Comparison of ENCODE assay signal across 12 cellular contexts in genomic region chr7:144787127-144787526, GRCh38. TPM values are rescaled to one million over a fixed set of nuclear protein-coding genes. Genes with fewer than 3 reads are reported as not detected.
DNase-seq lines count a peak whose midpoint lies in the region; ATAC-seq and TF ChIP-seq lines count a peak whose summit lies in the region.
"Had no signal": no experiment of that assay in that cellular context is flagged by ENCODE, and none has a peak within 500 bp of the region (broad histone marks: within the 10 kb centered on the region; RNA-seq: fewer than 3 reads in every experiment).

No MANE protein-coding gene starts in this region.

- TF ChIP-seq CTCF in left ventricle myocardium inferior (IDR thresholded peaks at IDR 0.05; ENCODE audit: borderline replicate concordance): peak; percentile 24
- peak in 2 of 9 donors; percentile 10 to 20 for TF ChIP-seq CTCF in heart right ventricle (IDR thresholded peaks at IDR 0.05)
- peak; percentile 27; the same call in 1 of the 2 replicates for TF ChIP-seq CTCF in Panc1 (IDR thresholded peaks at IDR 0.05)
- TF ChIP-seq CTCF in fibroblast of villous mesenchyme (IDR thresholded peaks at IDR 0.05; ENCODE audit: insufficient read depth, low read depth, low read length): no peak

- WGBS in heart right ventricle, 2 donors: 93 to 94% methylated on average over 2 of the region's 2 CpGs

- CTCF ChIA-PET in Panc1 (lab: Charles Lee): interaction anchor here (0.6 kb wide), 1 partner anchor 118 kb away, joined by 5 read pairs; no protein-coding TSS in a partner anchor

- no peak for ATAC-seq in heart right ventricle
- no peak for ATAC-seq in Panc1
- no peak for ATAC-seq in GM19455 (IDR thresholded peaks at IDR 0.05; ENCODE audit: unreplicated experiment)
- no peak for ATAC-seq in activated T-cell treated with anti-CD3 and anti-CD28 coated beads, Interleukin-2, amount 50 U/mL, for 72 hours (replicated peaks in 1 of 2)
- no peak for ATAC-seq in HG02763 (IDR thresholded peaks at IDR 0.05; ENCODE audit: unreplicated experiment)
- no peak for ATAC-seq in activated CD4-positive, CD25-positive, alpha-beta regulatory T cell treated with anti-CD3 and anti-CD28 coated beads, Interleukin-2, amount 50 U/mL, for 24 hours
- ATAC-seq: body of pancreas had no signal

- in situ Hi-C loops in Panc1 (cut with HindIII; ENCODE audit: low pct_unique_long_range_greater_than_20kb, low sequenced_read_pairs): no loop called here

- H3K36me3 ChIP-seq in left ventricle myocardium inferior (no peaks in the 10 kb centered on the region), heart right ventricle (no peaks in the 10 kb centered on the region), Panc1 (ENCODE audit: control insufficient read depth, insufficient read depth, low read length) (no peaks in the 10 kb centered on the region)

- H3K36me3 Mint-ChIP-seq in activated T-cell treated with anti-CD3 and anti-CD28 coated beads, Interleukin-2, amount 50 U/mL, for 72 hours (ENCODE audit: insufficient read depth in 2 of 2): no peaks in the 10 kb centered on the region

- H3K4me3 ChIP-seq in left ventricle myocardium inferior (no peak overlapping the region), heart right ventricle (no peak overlapping the region), Panc1 (ENCODE audit: low read depth in 2 of 2, low read length in 2 of 2) (no peak overlapping the region), fibroblast of villous mesenchyme (ENCODE audit: low read depth, low read length) (no peak overlapping the region)
- H3K4me3 ChIP-seq: body of pancreas had no signal

- no peak overlapping the region for H3K4me3 Mint-ChIP-seq in activated T-cell treated with anti-CD3 and anti-CD28 coated beads, Interleukin-2, amount 50 U/mL, for 72 hours
- H3K4me3 Mint-ChIP-seq: effector memory CD8-positive, alpha-beta T cell had no signal

- H3K4me1 ChIP-seq in left ventricle myocardium inferior (no peaks in the 10 kb centered on the region), heart right ventricle (peaks cover 0 to 8% (median 0%) of the 10 kb centered on the region in 9 donors), Panc1 (ENCODE audit: control insufficient read depth, insufficient read depth, low read length) (no peaks in the 10 kb centered on the region)

- H3K27ac ChIP-seq in left ventricle myocardium inferior (replicated peaks) (no peak overlapping the region), heart right ventricle (no peak overlapping the region), Panc1 (ENCODE audit: low read length) (no peak overlapping the region)
- H3K27ac ChIP-seq: body of pancreas had no signal

- no TSS peak for BruUV-seq in Panc1 (replicated peaks; lab: Mats Ljungman, UMichigan)

- POLR2A ChIA-PET in Panc1 (lab: Charles Lee): no interaction called here

- no peak overlapping the region for H3K27ac Mint-ChIP-seq in activated T-cell treated with anti-CD3 and anti-CD28 coated beads, Interleukin-2, amount 50 U/mL, for 72 hours
- H3K27ac Mint-ChIP-seq: effector memory CD8-positive, alpha-beta T cell had no signal

- H3K9me3 ChIP-seq in left ventricle myocardium inferior (replicated peaks) (no peaks in the 10 kb centered on the region), heart right ventricle (no peaks in the 10 kb centered on the region), Panc1 (ENCODE audit: control insufficient read depth, insufficient read depth, low read depth, low read length) (no peaks in the 10 kb centered on the region)
- H3K9me3 ChIP-seq: body of pancreas had no signal

- no peak for DNase-seq in left ventricle myocardium inferior
- DNase-seq in heart right ventricle: no peak
- DNase-seq in Panc1 (ENCODE audit: low read depth, low spot score): no peak
- peak; percentile 1 for DNase-seq in fibroblast of villous mesenchyme (ENCODE audit: low read depth)
- DNase-seq in activated T-cell treated with anti-CD3 and anti-CD28 coated beads, Interleukin-2, amount 50 U/mL, for 72 hours: no peak
- DNase-seq: body of pancreas; effector memory CD8-positive, alpha-beta T cell; NCI-H1417 treated with DMSO at 0.1 percent for 48 hours; SHP77 treated with DMSO at 0.1 percent for 48 hours had no signal

- H3K27me3 ChIP-seq in left ventricle myocardium inferior (ENCODE audit: low read depth) (no peaks in the 10 kb centered on the region), heart right ventricle (no peaks in the 10 kb centered on the region), Panc1 (ENCODE audit: control insufficient read depth, insufficient read depth, low read length) (no peaks in the 10 kb centered on the region)
- H3K27me3 ChIP-seq: body of pancreas had no signal

- no peaks in the 10 kb centered on the region for H3K27me3 Mint-ChIP-seq in activated T-cell treated with anti-CD3 and anti-CD28 coated beads, Interleukin-2, amount 50 U/mL, for 72 hours (ENCODE audit: low read depth)
- H3K27me3 Mint-ChIP-seq: effector memory CD8-positive, alpha-beta T cell had no signal

- no peaks in the 10 kb centered on the region for H3K9me3 Mint-ChIP-seq in activated T-cell treated with anti-CD3 and anti-CD28 coated beads, Interleukin-2, amount 50 U/mL, for 72 hours
- H3K9me3 Mint-ChIP-seq: effector memory CD8-positive, alpha-beta T cell had no signal

- intact Hi-C loops in left ventricle myocardium inferior (cut with micrococcal nuclease): no loop called here
- intact Hi-C loops in heart right ventricle (cut with DNase I): no loop called here
- intact Hi-C loops in Panc1 (cut with micrococcal nuclease; ENCODE audit: unreplicated experiment): no loop called here

- peaks cover 26% of the 10 kb centered on the region for H3K4me1 Mint-ChIP-seq in activated T-cell treated with anti-CD3 and anti-CD28 coated beads, Interleukin-2, amount 50 U/mL, for 72 hours (ENCODE audit: low read depth)

RNA-seq across cellular contexts. Expression of gene TPK1, which starts 48.7 kb away (rescaled TPM):
- total RNA-seq in left ventricle myocardium inferior (3.5 TPM), heart right ventricle (10 to 100 TPM in 1 of 10 donors, 1 to 10 TPM in 9; 4.2 to 10.8 (median 6.8) TPM), Panc1 (2021; ENCODE audit: unreplicated experiment) (3.3 TPM), fibroblast of villous mesenchyme (3.5 and 3.9 TPM in 2 replicates)
- polyA plus RNA-seq in heart right ventricle: 1 to 10 TPM; 2.9 to 3.5 TPM
- 2.5 TPM for polyA plus RNA-seq in Panc1 (2012; ENCODE audit: insufficient read length)
- total RNA-seq in activated T-cell treated with anti-CD3 and anti-CD28 coated beads, Interleukin-2, amount 50 U/mL, for 72 hours: 10 to 100 TPM; 26.2 to 31.3 TPM
